In genomic region chr1:180981596-180982387, GRCh38 we compare ENCODE assay signal across 8 cellular contexts. TPM values are rescaled to one million over a fixed set of nuclear protein-coding genes. Genes with fewer than 3 reads are reported as not detected.
A peak's percentile ranks its signal among the peaks of the same experiment; 100 is the strongest.
DNase-seq lines count a peak whose midpoint lies in the region; ATAC-seq and TF ChIP-seq lines count a peak whose summit lies in the region.

No MANE protein-coding gene starts in this region.

- H3K9me3 ChIP-seq in left lung (no peaks in the 10 kb centered on the region), psoas muscle (no peaks in the 10 kb centered on the region)

- intact Hi-C loops in activated CD4-positive, alpha-beta T cell treated with anti-CD3 and anti-CD28 coated beads, Interleukin-2, amount 10 ng/mL, durations not matched to agents 24 days and 14 days (cut with micrococcal nuclease) = loop anchor here (1.0 to 5.0 kb wide), 3 partner anchors 33 to 349 kb away; partner anchors contain the start of gene XPR1
- intact Hi-C loops in left lung (cut with DNase I) (no loop called here), psoas muscle (cut with DNase I) (no loop called here)

- H3K9me3 Mint-ChIP-seq in activated CD4-positive, alpha-beta T cell treated with anti-CD3 and anti-CD28 coated beads, Interleukin-2, amount 10 ng/mL, durations not matched to agents 24 days and 14 days = no peaks in the 10 kb centered on the region

- H3K4me3 ChIP-seq in left lung (no peak overlapping the region), psoas muscle (no peak overlapping the region)

- H3K4me1 ChIP-seq in left lung (peaks cover 4 to 14% of the 10 kb centered on the region in 2 donors), psoas muscle (no peaks in the 10 kb centered on the region)

- DNase-seq in activated CD4-positive, alpha-beta T cell treated with anti-CD3 and anti-CD28 coated beads, Interleukin-2, amount 10 ng/mL, durations not matched to agents 24 days and 14 days = peak; percentile 90
- DNase-seq in left lung (no peak), RKO (ENCODE audit: low spot score) (no peak), HK-2 (ENCODE audit: unreplicated experiment) (no peak), NCI-H526 (lab: John Stamatoyannopoulos, UW) (no peak), psoas muscle (no peak)

- peak; percentile 94 for ATAC-seq in GM18907 (IDR thresholded peaks at IDR 0.05; ENCODE audit: unreplicated experiment)
- ATAC-seq in HG02981 (IDR thresholded peaks at IDR 0.05; ENCODE audit: unreplicated experiment) = peak; percentile 67
- ATAC-seq in left lung = peak; percentile 71
- ATAC-seq in psoas muscle = no peak

- peak overlapping the region; percentile 86 for H3K27ac Mint-ChIP-seq in activated CD4-positive, alpha-beta T cell treated with anti-CD3 and anti-CD28 coated beads, Interleukin-2, amount 10 ng/mL, durations not matched to agents 24 days and 14 days

- H3K27me3 ChIP-seq in left lung (no peaks in the 10 kb centered on the region), psoas muscle (ENCODE audit: insufficient read depth in 3 of 3, low read length in 2 of 3) (no peaks in the 10 kb centered on the region)

- peaks cover 72% of the 10 kb centered on the region for H3K36me3 Mint-ChIP-seq in activated CD4-positive, alpha-beta T cell treated with anti-CD3 and anti-CD28 coated beads, Interleukin-2, amount 10 ng/mL, durations not matched to agents 24 days and 14 days (ENCODE audit: low read depth)

- TF ChIP-seq CTCF in left lung (IDR thresholded peaks at IDR 0.05) (no peak), psoas muscle (IDR thresholded peaks at IDR 0.05) (no peak)

- H3K27me3 Mint-ChIP-seq in activated CD4-positive, alpha-beta T cell treated with anti-CD3 and anti-CD28 coated beads, Interleukin-2, amount 10 ng/mL, durations not matched to agents 24 days and 14 days = no peaks in the 10 kb centered on the region

- peak overlapping the region; percentile 58 for H3K4me3 Mint-ChIP-seq in activated CD4-positive, alpha-beta T cell treated with anti-CD3 and anti-CD28 coated beads, Interleukin-2, amount 10 ng/mL, durations not matched to agents 24 days and 14 days

- peaks cover 36% of the 10 kb centered on the region for H3K4me1 Mint-ChIP-seq in activated CD4-positive, alpha-beta T cell treated with anti-CD3 and anti-CD28 coated beads, Interleukin-2, amount 10 ng/mL, durations not matched to agents 24 days and 14 days

- H3K27ac ChIP-seq in left lung (no peak overlapping the region), psoas muscle (no peak overlapping the region)

- H3K36me3 ChIP-seq in left lung (peaks cover 0 to 86% of the 10 kb centered on the region in 2 donors), psoas muscle (ENCODE audit: insufficient read depth in 1 of 2, low read depth in 1 of 2) (peaks cover 7 to 85% of the 10 kb centered on the region in 2 donors)

- WGBS in psoas muscle, 3 donors = 68 to 71% (median 70%) methylated on average over 11 of the region's 11 CpGs

RNA-seq across cellular contexts. Expression of gene STX6, which starts 40.9 kb away (rescaled TPM):
- total RNA-seq in activated CD4-positive, alpha-beta T cell treated with anti-CD3 and anti-CD28 coated beads, Interleukin-2, amount 10 ng/mL, durations not matched to agents 24 days and 14 days = 31.9 and 33.6 TPM in 2 replicates
- total RNA-seq in left lung = 10 to 100 TPM; 29.5 to 30.9 TPM
- 1 to 10 TPM; 5.2 to 8.3 (median 5.7) TPM for total RNA-seq in psoas muscle
- 1 to 10 TPM; 3.4 to 4.5 (median 3.9) TPM for polyA plus RNA-seq in psoas muscle

RNA-seq across cellular contexts. Expression of gene MR1, which starts 52.0 kb away (rescaled TPM):
- 14.6 and 16.2 TPM in 2 replicates for total RNA-seq in activated CD4-positive, alpha-beta T cell treated with anti-CD3 and anti-CD28 coated beads, Interleukin-2, amount 10 ng/mL, durations not matched to agents 24 days and 14 days
- total RNA-seq in left lung = 10 to 100 TPM; 36.9 to 45.7 TPM
- 1 to 10 TPM; 2.0 to 3.0 (median 2.6) TPM for total RNA-seq in psoas muscle
- polyA plus RNA-seq in psoas muscle = under 1 TPM; 0.70 to 0.90 (median 0.84) TPM

Comparison
In these comparisons a context has a peak if more than half of its experiments do, and no peak if none do; other contexts are left out.
1. ATAC-seq: peak in GM18907 (single experiment), HG02981 (single experiment) and left lung (single experiment); none in psoas muscle (0 of 4).